8 cellular contexts compared by ENCODE assay signal in genomic region chrX:103533428-103534216, GRCh38. TPM values are rescaled to one million over a fixed set of nuclear protein-coding genes. Genes with fewer than 3 reads are reported as not detected.
A peak's percentile ranks its signal among the peaks of the same experiment; 100 is the strongest.
DNase-seq lines count a peak whose midpoint lies in the region; ATAC-seq and TF ChIP-seq lines count a peak whose summit lies in the region.

No MANE protein-coding gene starts in this region.

- peak overlapping the region in 1 of 2 donors; percentile 21 for H3K9ac ChIP-seq in duodenal mucosa (ENCODE audit: low read depth in 1 of 2, low read length in 2 of 2)

- POLR2A ChIA-PET in activated CD4-positive, alpha-beta memory T cell treated with anti-CD3 and anti-CD28 coated beads for 36 hours (lab: Charles Lee) = no interaction called here

- CTCF ChIA-PET in activated CD4-positive, alpha-beta memory T cell treated with anti-CD3 and anti-CD28 coated beads for 36 hours (lab: Charles Lee) = interaction anchor here (0.6 to 1.8 kb wide), 11 partner anchors 11 to 311 kb away, joined by 3 to 8 read pairs (median 4); no protein-coding TSS in a partner anchor

- H3K4me3 Mint-ChIP-seq in activated CD4-positive, alpha-beta memory T cell treated with anti-CD3 and anti-CD28 coated beads for 36 hours = no peak overlapping the region

- H3K4me1 ChIP-seq in duodenal mucosa (ENCODE audit: control insufficient read depth in 1 of 2, insufficient read depth in 2 of 2, low read length in 2 of 2) = peaks cover 0 to 3% of the 10 kb centered on the region in 2 donors

- TF ChIP-seq POLR2A in lower leg skin (IDR thresholded peaks at IDR 0.05) = no peak

- no peak overlapping the region for H3K27ac Mint-ChIP-seq in activated CD4-positive, alpha-beta memory T cell treated with anti-CD3 and anti-CD28 coated beads for 36 hours

- H3K4me3 ChIP-seq in duodenal mucosa (ENCODE audit: low read depth in 1 of 2, low read length in 2 of 2) = peak overlapping the region; percentile 66 to 67
- H3K4me3 ChIP-seq in lower leg skin (ENCODE audit: low read depth, poor library complexity, severe bottlenecking) = no peak overlapping the region

- no peaks in the 10 kb centered on the region for H3K36me3 Mint-ChIP-seq in activated CD4-positive, alpha-beta memory T cell treated with anti-CD3 and anti-CD28 coated beads for 36 hours

- WGBS in lower leg skin, 2 donors = 2 to 11% methylated on average over 15 of the region's 15 CpGs

- no peak for TF ChIP-seq CTCF in lower leg skin (IDR thresholded peaks at IDR 0.05)

- H3K36me3 ChIP-seq in duodenal mucosa (ENCODE audit: control insufficient read depth in 1 of 2, insufficient read depth in 2 of 2, low read length in 2 of 2) = no peaks in the 10 kb centered on the region

- ATAC-seq in HG02588 (IDR thresholded peaks at IDR 0.05; ENCODE audit: unreplicated experiment) = peak; percentile 51
- no peak for ATAC-seq in GM21576 (IDR thresholded peaks at IDR 0.05; ENCODE audit: unreplicated experiment)

- H3K27me3 Mint-ChIP-seq in activated CD4-positive, alpha-beta memory T cell treated with anti-CD3 and anti-CD28 coated beads for 36 hours = no peaks in the 10 kb centered on the region

- intact Hi-C loops in activated CD4-positive, alpha-beta memory T cell treated with anti-CD3 and anti-CD28 coated beads for 36 hours (cut with micrococcal nuclease) = loop anchor here (1.0 to 5.0 kb wide), 3 partner anchors 154 to 579 kb away; partner anchors contain the start of genes MORF4L2 and ZCCHC18
- intact Hi-C loops in lower leg skin (cut with DNase I; ENCODE audit: low total_unique reads) = no loop called here

- no peaks in the 10 kb centered on the region for H3K9me3 Mint-ChIP-seq in activated CD4-positive, alpha-beta memory T cell treated with anti-CD3 and anti-CD28 coated beads for 36 hours

- H3K9me3 ChIP-seq in duodenal mucosa (ENCODE audit: control insufficient read depth in 1 of 2, low read length in 2 of 2) = no peaks in the 10 kb centered on the region

- no peak overlapping the region for H3K27ac ChIP-seq in duodenal mucosa (ENCODE audit: low read depth, low read length)

- peaks cover 3% of the 10 kb centered on the region for H3K4me1 Mint-ChIP-seq in activated CD4-positive, alpha-beta memory T cell treated with anti-CD3 and anti-CD28 coated beads for 36 hours (ENCODE audit: low read depth)

- peak; percentile 70 for DNase-seq in DMS53 (lab: John Stamatoyannopoulos, UW)
- DNase-seq in NCI-H2227 (lab: John Stamatoyannopoulos, UW; ENCODE audit: unreplicated experiment) = peak; percentile 85
- DNase-seq in activated CD4-positive, alpha-beta memory T cell treated with anti-CD3 and anti-CD28 coated beads for 36 hours = peak; percentile 76
- peak; percentile 72 to 96 for DNase-seq in lower leg skin (ENCODE audit: low spot score in 2 of 2)
- peak; percentile 26 to 64 for DNase-seq in stimulated activated CD4-positive, alpha-beta T cell treated with anti-CD3 and anti-CD28 coated beads, Interleukin-4, amount 100 ng/mL, for 48 hours (ENCODE audit: low read depth in 2 of 2)

- no peaks in the 10 kb centered on the region for H3K27me3 ChIP-seq in duodenal mucosa (ENCODE audit: control insufficient read depth in 1 of 2, insufficient read depth in 2 of 2, low read length in 2 of 2)

RNA-seq across cellular contexts. Expression of gene RAB40A, which starts 14.3 kb away (rescaled TPM):
- total RNA-seq in activated CD4-positive, alpha-beta memory T cell treated with anti-CD3 and anti-CD28 coated beads for 36 hours = under 1 TPM in 1 of 2 experiments, not detected in 1; 0.10 TPM
- under 1 TPM; 0.13 to 0.84 (median 0.38) TPM for total RNA-seq in lower leg skin

RNA-seq across cellular contexts. Expression of gene TCEAL4, which starts 51.7 kb away (rescaled TPM):
- 10 to 100 TPM; 12.4 to 13.3 TPM for total RNA-seq in activated CD4-positive, alpha-beta memory T cell treated with anti-CD3 and anti-CD28 coated beads for 36 hours
- total RNA-seq in lower leg skin = 10 to 100 TPM; 63.7 to 98.8 (median 80.4) TPM

Comparison
In these comparisons a context has a peak if more than half of its experiments do, and no peak if none do; other contexts are left out.
1. RNA of gene TCEAL4, which starts 51.7 kb away (total RNA-seq): 63.7 to 98.8 TPM in lower leg skin; 12.4 to 13.3 TPM in activated CD4-positive, alpha-beta memory T cell treated with anti-CD3 and anti-CD28 coated beads for 36 hours; every median in the first group is over 4 times any median in the second.
2. Peak in every context shown above with its lines, with median percentiles within 50 percentile points of each other: DNase-seq.